In genomic region chr11:8671242-8671641, GRCh38 we compare ENCODE assay signal across 9 cellular contexts. TPM values are rescaled to one million over a fixed set of nuclear protein-coding genes. Genes with fewer than 3 reads are reported as not detected.
DNase-seq lines count a peak whose midpoint lies in the region; ATAC-seq lines count a peak whose summit lies in the region.
"Had no signal": no experiment of that assay in that cellular context is flagged by ENCODE, and none has a peak within 500 bp of the region (broad histone marks: within the 10 kb centered on the region; RNA-seq: fewer than 3 reads in every experiment).

No MANE protein-coding gene starts in this region.

- no peaks in the 10 kb centered on the region for H3K27me3 ChIP-seq in SJSA1 (replicated peaks)

- peak; percentile 96 for DNase-seq in ELR (ENCODE audit: low read depth)
- DNase-seq in SJSA1 (ENCODE audit: low read depth in 1 of 2, low spot score in 2 of 2) = peak; percentile 59
- peak; percentile 95 for DNase-seq in fibroblast of the conjunctiva (ENCODE audit: low read depth)
- peak; percentile 63 for DNase-seq in occipital lobe (lab: John Stamatoyannopoulos, UW)
- DNase-seq in NCI-H1417 treated with DMSO at 0.1 percent for 48 hours (lab: John Stamatoyannopoulos, UW) = no peak
- no peak for DNase-seq in activated naive CD4-positive, alpha-beta T cell (lab: John Stamatoyannopoulos, UW)

- peak overlapping the region; percentile 58 for H3K27ac ChIP-seq in SJSA1
- H3K27ac ChIP-seq: HL-60 had no signal

- H3K4me1 ChIP-seq in SJSA1 (replicated peaks) = peaks cover 13% of the 10 kb centered on the region

- H3K36me3 ChIP-seq in SJSA1 = no peaks in the 10 kb centered on the region

- ATAC-seq in HG03280 (IDR thresholded peaks at IDR 0.05; ENCODE audit: unreplicated experiment) (no peak), HG03097 (IDR thresholded peaks at IDR 0.05; ENCODE audit: low FRiP score, unreplicated experiment) (no peak)

- no peaks in the 10 kb centered on the region for H3K9me3 ChIP-seq in SJSA1 (replicated peaks)

- H3K4me3 ChIP-seq in SJSA1 = no peak overlapping the region

RNA-seq across cellular contexts. Expression of gene TRIM66, which starts 11.2 kb away (rescaled TPM):
- total RNA-seq in SJSA1 (2014; rRNA removed; shearing (Covaris generic)) = 0.63 and 3.1 TPM in 2 replicates
- total RNA-seq in occipital lobe = 0.62 TPM

RNA-seq across cellular contexts. Expression of gene RPL27A, which starts 11.3 kb away (rescaled TPM):
- total RNA-seq in SJSA1 (2014; rRNA removed; shearing (Covaris generic)) = 367 and 462 TPM in 2 replicates
- 762 TPM for total RNA-seq in occipital lobe

Comparison
In these comparisons a context has a peak if more than half of its experiments do, and no peak if none do; other contexts are left out.
1. DNase-seq: peak in ELR (single experiment), SJSA1 (2 of 2), fibroblast of the conjunctiva (single experiment) and occipital lobe (single experiment); none in NCI-H1417 treated with DMSO at 0.1 percent for 48 hours (single experiment) and activated naive CD4-positive, alpha-beta T cell (0 of 4).